In genomic region chr1:174654553-174654952, GRCh38 we compare ENCODE assay signal across 7 cellular contexts.
"Had no signal": no experiment of that assay in that cellular context is flagged by ENCODE, and none has a peak within 500 bp of the region (broad histone marks: within the 10 kb centered on the region; RNA-seq: fewer than 3 reads in every experiment).

No MANE protein-coding gene starts in this region.

- ATAC-seq: GM23338, HepG2 had no signal

- FAIRE-seq: H1, H54, HepG2 had no signal

- H3K4me3 ChIP-seq: GM23338 had no signal

- DNase-seq: H9, HCEC 1CT, KBM-7 had no signal
